In genomic region chr4:30094866-30095265, GRCh38 we compare ENCODE assay signal across 20 cellular contexts.
A peak's percentile ranks its signal among the peaks of the same experiment; 100 is the strongest.
DNase-seq lines count a peak whose midpoint lies in the region; ATAC-seq and TF ChIP-seq lines count a peak whose summit lies in the region.
"Had no signal": no experiment of that assay in that cellular context is flagged by ENCODE, and none has a peak within 500 bp of the region (broad histone marks: within the 10 kb centered on the region; RNA-seq: fewer than 3 reads in every experiment).

No MANE protein-coding gene starts in this region.

- H3K27me3 ChIP-seq in foreskin keratinocyte (no peaks in the 10 kb centered on the region), tibial artery (no peaks in the 10 kb centered on the region)
- H3K27me3 ChIP-seq: MG63, Peyer's patch had no signal

- no peak overlapping the region for H3K27ac ChIP-seq in foreskin keratinocyte
- no peak overlapping the region for H3K27ac ChIP-seq in tibial artery
- H3K27ac ChIP-seq: Peyer's patch had no signal

- DNase-seq in EL (peak; percentile 53), NCI-H226 (peak; percentile 54), choroid plexus epithelial cell (ENCODE audit: low read depth) (peak; percentile 9), foreskin keratinocyte (peak; percentile 60 to 78), tibial artery (no peak), dedifferentiated amniotic fluid mesenchymal stem cell (ENCODE audit: extremely low spot score) (no peak)
- DNase-seq: COR-L47, DMS153, HCEC 1CT, KBM-7, MG63, NCI-H1092 treated with DMSO at 0.1 percent for 48 hours, NCI-H1694 treated with DMSO at 0.1 percent for 48 hours, NCI-H446, NCI-H748 treated with DMSO at 0.1 percent for 48 hours, Peyer's patch, SIG-M5 had no signal

- H3K36me3 ChIP-seq in tibial artery: no peaks in the 10 kb centered on the region
- H3K36me3 ChIP-seq: MG63, Peyer's patch had no signal

- no peaks in the 10 kb centered on the region for H3K4me1 ChIP-seq in foreskin keratinocyte
- H3K4me1 ChIP-seq in tibial artery: no peaks in the 10 kb centered on the region
- H3K4me1 ChIP-seq: Peyer's patch had no signal

- peak; percentile 94 for ATAC-seq in foreskin keratinocyte
- no peak for ATAC-seq in HG03565 (IDR thresholded peaks at IDR 0.05; ENCODE audit: unreplicated experiment)
- ATAC-seq in GM19324 (IDR thresholded peaks at IDR 0.05; ENCODE audit: low FRiP score, unreplicated experiment): no peak
- ATAC-seq: GM12878 had no signal

- H3K4me3 ChIP-seq in choroid plexus epithelial cell (ENCODE audit: low read depth, low read length) (no peak overlapping the region), tibial artery (no peak overlapping the region)
- H3K4me3 ChIP-seq: GM12878, MG63, Peyer's patch had no signal

- intact Hi-C loops in tibial artery (cut with DNase I; ENCODE audit: low total_unique reads): no loop called here

- peaks cover 0 to 3% (median 0%) of the 10 kb centered on the region in 3 donors for H3K9me3 ChIP-seq in tibial artery
- H3K9me3 ChIP-seq: MG63, Peyer's patch had no signal

- TF ChIP-seq CTCF in choroid plexus epithelial cell (conservative IDR thresholded peaks at IDR 0.05; ENCODE audit: low read depth, low read length): no peak
- no peak for TF ChIP-seq CTCF in foreskin keratinocyte (conservative IDR thresholded peaks at IDR 0.05)
- no peak for TF ChIP-seq CTCF in tibial artery (IDR thresholded peaks at IDR 0.05)

Comparison
In these comparisons a context has a peak if more than half of its experiments do, and no peak if none do; other contexts are left out.
1. DNase-seq: peak in EL (single experiment), NCI-H226 (single experiment), choroid plexus epithelial cell (single experiment) and foreskin keratinocyte (2 of 2); none in tibial artery (0 of 2) and dedifferentiated amniotic fluid mesenchymal stem cell (single experiment).